17 cellular contexts compared by ENCODE assay signal in genomic region chr9:98974554-98974953, GRCh38. TPM values are rescaled to one million over a fixed set of nuclear protein-coding genes. Genes with fewer than 3 reads are reported as not detected.
A peak's percentile ranks its signal among the peaks of the same experiment; 100 is the strongest.
DNase-seq lines count a peak whose midpoint lies in the region; ATAC-seq, FAIRE-seq and TF ChIP-seq lines count a peak whose summit lies in the region.
"Had no signal": no experiment of that assay in that cellular context is flagged by ENCODE, and none has a peak within 500 bp of the region (broad histone marks: within the 10 kb centered on the region; RNA-seq: fewer than 3 reads in every experiment).

No MANE protein-coding gene starts in this region.

- H3K27ac ChIP-seq in CD8-positive, alpha-beta T cell (ENCODE audit: low read depth, low read length): no peak overlapping the region
- H3K27ac ChIP-seq in K562 (ENCODE audit: extremely low read depth, low read depth, low read length): no peak overlapping the region
- no peak overlapping the region for H3K27ac ChIP-seq in ovary
- H3K27ac ChIP-seq: C4-2B, VCaP had no signal

- no peak overlapping the region for H3K4me3 Mint-ChIP-seq in CD8-positive, alpha-beta T cell
- H3K4me3 Mint-ChIP-seq in T-cell: no peak overlapping the region

- H3K9me3 ChIP-seq in CD8-positive, alpha-beta T cell (ENCODE audit: low read length): no peaks in the 10 kb centered on the region
- H3K9me3 ChIP-seq in K562 (replicated peaks; ENCODE audit: control insufficient read depth, insufficient read depth, low read depth, low read length) (no peaks in the 10 kb centered on the region), ovary (no peaks in the 10 kb centered on the region)

- H3K27me3 Mint-ChIP-seq in CD8-positive, alpha-beta T cell (ENCODE audit: low read depth): peaks cover 7% of the 10 kb centered on the region
- H3K27me3 Mint-ChIP-seq in T-cell: peaks cover 11 to 13% of the 10 kb centered on the region in 2 donors

- peaks cover 18% of the 10 kb centered on the region for H3K4me1 ChIP-seq in CD8-positive, alpha-beta T cell (ENCODE audit: insufficient read depth, low read length)
- H3K4me1 ChIP-seq in K562 (replicated peaks in 1 of 2; ENCODE audit: control insufficient read depth in 2 of 2, insufficient read depth in 2 of 2, low read length in 2 of 2) (peaks cover 27% of the 10 kb centered on the region in 2 experiments; a peak in 4 of 5 replicates), ovary (ENCODE audit: insufficient read depth) (peaks cover 6% of the 10 kb centered on the region)

- FAIRE-seq in K562 (lab: Jason Lieb, UNC): no peak
- FAIRE-seq: G401.6, urothelium cell line had no signal

- H3K79me2 ChIP-seq in K562 (ENCODE audit: control insufficient read depth, insufficient read depth, low read length): no peaks in the 10 kb centered on the region

- H3K36me3 ChIP-seq in CD8-positive, alpha-beta T cell (ENCODE audit: insufficient read depth, low read length): no peaks in the 10 kb centered on the region
- no peaks in the 10 kb centered on the region for H3K36me3 ChIP-seq in K562 (ENCODE audit: control insufficient read depth, insufficient read depth, low read length)
- H3K36me3 ChIP-seq in ovary: no peaks in the 10 kb centered on the region

- H3K27me3 ChIP-seq in CD8-positive, alpha-beta T cell (ENCODE audit: insufficient read depth, low read length): no peaks in the 10 kb centered on the region
- no peaks in the 10 kb centered on the region for H3K27me3 ChIP-seq in K562 (ENCODE audit: control insufficient read depth in 2 of 2, insufficient read depth in 2 of 2, low read length in 2 of 2)
- H3K27me3 ChIP-seq in ovary: no peaks in the 10 kb centered on the region

- no peaks in the 10 kb centered on the region for H4K20me1 ChIP-seq in K562 (replicated peaks; ENCODE audit: control insufficient read depth, insufficient read depth, low read length)

- peak in 1 of 7 experiments; percentile 51 for DNase-seq in CD8-positive, alpha-beta T cell
- DNase-seq in K562 (ENCODE audit: extremely low read depth in 1 of 4, low spot score in 3 of 4): peak in 1 of 4 experiments; percentile 26
- peak in 3 of 5 donors; percentile 32 to 48 (median 41) for DNase-seq in ovary
- no peak for DNase-seq in CD1c-positive myeloid dendritic cell (ENCODE audit: extremely low spot score)
- no peak for DNase-seq in T-cell
- DNase-seq in DMS153 (lab: John Stamatoyannopoulos, UW): no peak

- in situ Hi-C loops in K562 (cut with MboI): no loop called here

- BruUV-seq in K562 (replicated peaks; lab: Mats Ljungman, UMichigan): no TSS peak

- TF ChIP-seq POLR2A in K562 (conservative IDR thresholded peaks at IDR 0.05) (no peak), ovary (IDR thresholded peaks at IDR 0.05) (no peak)

- peak; percentile 10 for ATAC-seq in CD8-positive, alpha-beta T cell
- ATAC-seq in HG02840 (IDR thresholded peaks at IDR 0.05; ENCODE audit: low FRiP score, unreplicated experiment) (peak; percentile 8), K562 (peak; percentile 20), HG02571 (IDR thresholded peaks at IDR 0.05; ENCODE audit: unreplicated experiment) (no peak), T-cell (replicated peaks in 1 of 4) (no peak)

- WGBS in K562 (ENCODE audit: insufficient coverage, low coverage, missing lambda C conversion rate): 32% methylated on average over 6 of the region's 10 CpGs
- WGBS in ovary, 3 donors: 67 to 72% (median 69%) methylated on average over 10 of the region's 10 CpGs

- H3K9me1 ChIP-seq in K562 (ENCODE audit: control insufficient read depth, insufficient read depth, low read length): no peaks in the 10 kb centered on the region

- H3K4me3 ChIP-seq in CD8-positive, alpha-beta T cell (ENCODE audit: low read depth, low read length): peak overlapping the region; percentile 33
- no peak overlapping the region for H3K4me3 ChIP-seq in K562
- peak overlapping the region; percentile 19 for H3K4me3 ChIP-seq in ovary

- H3K9ac ChIP-seq in K562 (ENCODE audit: insufficient read depth in 1 of 2, low read depth in 2 of 2, low read length in 2 of 2): peak overlapping the region in 1 of 2 experiments; percentile 78; a peak in 3 of 4 replicates

- H3K4me2 ChIP-seq in K562 (ENCODE audit: insufficient read depth, low read length): peak overlapping the region; percentile 78

- H2AFZ ChIP-seq in K562 (ENCODE audit: low read depth, low read length): peak overlapping the region; percentile 84

- H3K9me3 Mint-ChIP-seq in CD8-positive, alpha-beta T cell: no peaks in the 10 kb centered on the region
- no peaks in the 10 kb centered on the region for H3K9me3 Mint-ChIP-seq in T-cell
- H3K9me3 Mint-ChIP-seq: activated naive CD4-positive, alpha-beta T cell treated with anti-CD3 and anti-CD28 coated beads, Interleukin-2, amount 50 U/mL, for 24 hours; effector memory CD8-positive, alpha-beta T cell; H9 had no signal

- H3K36me3 Mint-ChIP-seq in CD8-positive, alpha-beta T cell: no peaks in the 10 kb centered on the region
- no peaks in the 10 kb centered on the region for H3K36me3 Mint-ChIP-seq in T-cell
- H3K36me3 Mint-ChIP-seq: activated naive CD4-positive, alpha-beta T cell treated with anti-CD3 and anti-CD28 coated beads, Interleukin-2, amount 50 U/mL, for 24 hours had no signal

- TF ChIP-seq CTCF in CD8-positive, alpha-beta T cell (IDR thresholded peaks at IDR 0.05): no peak
- TF ChIP-seq CTCF in K562 (IDR thresholded peaks at IDR 0.05 in 2 of 3, conservative IDR thresholded peaks at IDR 0.05 in 1 of 3; ENCODE audit: insufficient read depth in 2 of 3, low read depth in 1 of 3, low read length in 3 of 3): no peak
- TF ChIP-seq CTCF in ovary (IDR thresholded peaks at IDR 0.05): no peak

- POLR2A ChIA-PET in CD8-positive, alpha-beta T cell (lab: Charles Lee): interaction anchor here (1.3 kb wide), 1 partner anchor 159 kb away, joined by 3 read pairs; no protein-coding TSS in a partner anchor
- POLR2A ChIA-PET in K562 (lab: Yijun Ruan, JAX): interaction anchor here (0.6 kb wide), 1 partner anchor 160 kb away, joined by 3 read pairs; no protein-coding TSS in a partner anchor
- POLR2A ChIA-PET in T-cell (lab: Charles Lee): no interaction called here

- no peak for TF ChIP-seq RAD21 in K562 (CRISPR knock-in tag; conservative IDR thresholded peaks at IDR 0.05 in 1 of 2, IDR thresholded peaks at IDR 0.05 in 1 of 2)

- peaks cover 6% of the 10 kb centered on the region for H3K4me1 Mint-ChIP-seq in CD8-positive, alpha-beta T cell (ENCODE audit: low read depth)
- H3K4me1 Mint-ChIP-seq in T-cell: peaks cover 5 to 12% (median 9%) of the 10 kb centered on the region in 3 donors
- H3K4me1 Mint-ChIP-seq: activated naive CD4-positive, alpha-beta T cell treated with anti-CD3 and anti-CD28 coated beads, Interleukin-2, amount 50 U/mL, for 24 hours had no signal

- CTCF ChIA-PET in CD8-positive, alpha-beta T cell (lab: Charles Lee): interaction anchor here (0.9 to 5.6 kb wide), 17 partner anchors 9 to 173 kb away, joined by 3 to 101 read pairs (median 4); no protein-coding TSS in a partner anchor
- CTCF ChIA-PET in K562 (lab: Yijun Ruan, JAX; ENCODE audit: low intra/inter-chr PET ratio): interaction anchor here (0.7 to 2.3 kb wide), 5 partner anchors 25 to 126 kb away, joined by 3 to 13 read pairs (median 4); no protein-coding TSS in a partner anchor
- CTCF ChIA-PET in T-cell (lab: Charles Lee): interaction anchor here (0.5 to 2.8 kb wide), 7 partner anchors 23 to 210 kb away, joined by 3 to 12 read pairs (median 3); no protein-coding TSS in a partner anchor

- intact Hi-C loops in CD8-positive, alpha-beta T cell (cut with DNase I, micrococcal nuclease): no loop called here
- intact Hi-C loops in K562 (cut with micrococcal nuclease): no loop called here
- intact Hi-C loops in ovary (cut with DNase I): loop anchor here in 3 of 4 donors (5.0 to 10.0 kb wide), 3 partner anchors 50 to 112 kb away; no protein-coding TSS in a partner anchor

- no peak overlapping the region for H3K27ac Mint-ChIP-seq in CD8-positive, alpha-beta T cell
- no peak overlapping the region for H3K27ac Mint-ChIP-seq in T-cell
- H3K27ac Mint-ChIP-seq: activated naive CD4-positive, alpha-beta T cell treated with anti-CD3 and anti-CD28 coated beads, Interleukin-2, amount 50 U/mL, for 24 hours; effector memory CD8-positive, alpha-beta T cell; H9; progenitor cell of endocrine pancreas had no signal

- TF ChIP-seq EP300 in K562 (IDR thresholded peaks at IDR 0.05; ENCODE audit: low read length) (no peak), ovary (IDR thresholded peaks at IDR 0.05) (no peak)

TF ChIP-seq in K562, 482 proteins besides CTCF, POLR2A, EP300 and RAD21 (continues in another document):
- TF ChIP-seq ZBTB43 (CRISPR knock-in tag; IDR thresholded peaks at IDR 0.05): 0 out of 2 replicates have a peak, but pooled peaks have one; percentile 31
- TF ChIP-seq ZNF445 (CRISPR knock-in tag; IDR thresholded peaks at IDR 0.05; ENCODE audit: low read depth): no peak

RNA-seq across cellular contexts. Expression of gene COL15A1, which starts 30.8 kb away (rescaled TPM):
- total RNA-seq in CD8-positive, alpha-beta T cell: not detected
- total RNA-seq in K562 (2011; cell fraction: chromatin; rRNA removed; ENCODE audit: low replicate concordance): 5.0 and 10.1 TPM in 2 replicates
- total RNA-seq in K562 (2011; cell fraction: nucleolus; rRNA removed): 5.9 and 9.3 TPM in 2 replicates
- total RNA-seq in K562 (2011; cell fraction: nucleoplasm; rRNA removed): 6.6 and 7.6 TPM in 2 replicates
- total RNA-seq in K562 (2014; rRNA removed): 3.5 and 3.9 TPM in 2 replicates
- 2.0 and 2.3 TPM in 2 replicates for total RNA-seq in K562 (2014; rRNA removed; fragmentation: Illumina TruSeq; extraction: Trizol)
- total RNA-seq in K562 (2015; rRNA removed; fragmentation: Illumina TruSeq; extraction: Trizol): 3.0 and 3.2 TPM in 2 replicates
- total RNA-seq in K562 (2021): 4.9 and 5.1 TPM in 2 replicates
- 0.72 and 1.7 TPM in 2 replicates for polyA plus RNA-seq in K562 (2011; rRNA removed)
- polyA plus RNA-seq in K562 (2011; cell fraction: cytosol; rRNA removed): 0.96 and 2.9 TPM in 2 replicates
- 1.2 and 2.8 TPM in 2 replicates for polyA plus RNA-seq in K562 (2011; cell fraction: nucleus; rRNA removed)
- 5.8 and 27.6 TPM in 2 replicates for polyA plus RNA-seq in K562 (2012)
- 3.2 TPM in 2 replicates for polyA plus RNA-seq in K562 (2014; fragmentation: Illumina TruSeq; extraction: Trizol)
- under 1 TPM; 0.46 to 0.68 TPM for polyA plus RNA-seq in K562 (2014; fragmentation: Nextera tagmentation; extraction: Ambion mirVana)
- polyA plus RNA-seq in K562 (2014; rRNA removed): 2.6 TPM in 2 replicates
- 0.87 and 2.1 TPM in 2 replicates for polyA minus RNA-seq in K562 (2011; rRNA and poly(A)+ RNA removed)
- 2.7 and 5.7 TPM in 2 replicates for polyA minus RNA-seq in K562 (2011; cell fraction: cytosol; rRNA and poly(A)+ RNA removed)
- polyA minus RNA-seq in K562 (2011; cell fraction: nucleus; rRNA and poly(A)+ RNA removed): 1.1 and 1.5 TPM in 2 replicates
- 100 to 1,000 TPM in 1 of 7 donors, 10 to 100 TPM in 6; 12.8 to 195 (median 49.5) TPM for total RNA-seq in ovary
- 10 to 100 TPM; 28.9 to 48.6 TPM for polyA plus RNA-seq in ovary
- total RNA-seq in T-cell: under 1 TPM in 3 of 5 donors, not detected in 2; 0.15 to 0.20 (median 0.19) TPM
- total RNA-seq: H9, mononuclear cell, progenitor cell of endocrine pancreas had no signal

Comparison
In these comparisons a context has a peak if more than half of its experiments do, and no peak if none do; other contexts are left out.
1. ATAC-seq: peak in CD8-positive, alpha-beta T cell (single experiment), HG02840 (single experiment) and K562 (single experiment); none in HG02571 (single experiment) and T-cell (0 of 4).
2. DNase-seq: peak in ovary (3 of 5); none in CD1c-positive myeloid dendritic cell (single experiment), T-cell (0 of 34) and DMS153 (single experiment).
3. POLR2A ChIA-PET loops: an anchor here in CD8-positive, alpha-beta T cell (1.3 kb wide) and K562 (0.6 kb wide); none called in T-cell.
4. intact Hi-C loops: an anchor here in ovary (5.0 to 10.0 kb wide); none called in CD8-positive, alpha-beta T cell and K562.